9 cellular contexts compared by ENCODE assay signal in genomic region chr10:95273393-95274312, GRCh38. TPM values are rescaled to one million over a fixed set of nuclear protein-coding genes. Genes with fewer than 3 reads are reported as not detected.
A peak's percentile ranks its signal among the peaks of the same experiment; 100 is the strongest.
DNase-seq lines count a peak whose midpoint lies in the region; ATAC-seq and TF ChIP-seq lines count a peak whose summit lies in the region.
"Had no signal": no experiment of that assay in that cellular context is flagged by ENCODE, and none has a peak within 500 bp of the region (broad histone marks: within the 10 kb centered on the region; RNA-seq: fewer than 3 reads in every experiment).

No MANE protein-coding gene starts in this region.

- TF ChIP-seq POLR2A in adrenal gland (IDR thresholded peaks at IDR 0.05) (no peak), gastrocnemius medialis (IDR thresholded peaks at IDR 0.05) (peak; percentile 39 to 85)

- H3K9me3 ChIP-seq in adrenal gland (replicated peaks in 1 of 3) = no peaks in the 10 kb centered on the region
- no peaks in the 10 kb centered on the region for H3K9me3 ChIP-seq in gastrocnemius medialis

- CTCF ChIA-PET in HEK293T (lab: Yijun Ruan, JAX) = no interaction called here

- H3K4me1 ChIP-seq in adrenal gland (replicated peaks in 1 of 2) = peaks cover 4 to 7% of the 10 kb centered on the region in 2 donors
- peaks cover 69 to 74% of the 10 kb centered on the region in 2 donors for H3K4me1 ChIP-seq in gastrocnemius medialis

- POLR2A ChIA-PET in HEK293T (lab: Yijun Ruan, JAX) = no interaction called here

- peak in 1 of 6 experiments; percentile 6 for TF ChIP-seq CTCF in adrenal gland (IDR thresholded peaks at IDR 0.05)
- TF ChIP-seq CTCF in gastrocnemius medialis (IDR thresholded peaks at IDR 0.05 in 4 of 5, conservative IDR thresholded peaks at IDR 0.05 in 1 of 5) = no peak

- H3K27me3 ChIP-seq in adrenal gland (no peaks in the 10 kb centered on the region), gastrocnemius medialis (no peaks in the 10 kb centered on the region)

- intact Hi-C loops in adrenal gland (cut with DNase I) (no loop called here), left cardiac atrium (cut with DNase I) (no loop called here), gastrocnemius medialis (cut with DNase I; ENCODE audit: low total_unique reads) (no loop called here)

- no peaks in the 10 kb centered on the region for H3K36me3 ChIP-seq in adrenal gland (replicated peaks in 1 of 2)
- H3K36me3 ChIP-seq in gastrocnemius medialis = peaks cover 0 to 14% of the 10 kb centered on the region in 2 donors

- H3K27ac ChIP-seq in adrenal gland (peak overlapping the region in 3 of 5 donors; percentile 37 to 71 (median 67)), gastrocnemius medialis (peak overlapping the region; percentile 80 to 97 (median 92))

- H3K4me3 ChIP-seq in adrenal gland (no peak overlapping the region), gastrocnemius medialis (peak overlapping the region; percentile 14 to 52 (median 25))

- WGBS in adrenal gland, 4 donors = 41 to 55% (median 50%) methylated on average over 10 to 13 of the region's 13 CpGs

- ATAC-seq in left cardiac atrium (peak; percentile 51 to 59), gastrocnemius medialis (peak; percentile 85), GM18861 (IDR thresholded peaks at IDR 0.05; ENCODE audit: unreplicated experiment) (no peak), GM19463 (IDR thresholded peaks at IDR 0.05; ENCODE audit: unreplicated experiment) (no peak)

- peak; percentile 98 for DNase-seq in EL
- peak in 6 of 7 donors; percentile 46 to 78 (median 54) for DNase-seq in adrenal gland
- DNase-seq in left cardiac atrium = peak; percentile 46
- peak; percentile 82 to 83 for DNase-seq in gastrocnemius medialis
- DNase-seq in NCI-H1105 (lab: John Stamatoyannopoulos, UW) = no peak
- no peak for DNase-seq in HEK293T (ENCODE audit: extremely low spot score)
- DNase-seq: NK-92 treated with Interleukin-12 subunit alpha and Interleukin-12 subunit beta, amount 100 ng/mL, for 24 hours had no signal

- in situ Hi-C loops in gastrocnemius medialis (cut with MboI; ENCODE audit: low sequenced_read_pairs in 4 of 4) = no loop called here

TF ChIP-seq in HEK293T, 16 proteins besides CTCF, POLR2A, EP300 and RAD21:
- TF ChIP-seq FOXM1 (IDR thresholded peaks at IDR 0.05; ENCODE audit: borderline replicate concordance) = no peak
- no peak for TF ChIP-seq SP1 (IDR thresholded peaks at IDR 0.05)
- no peak for TF ChIP-seq NFRKB (IDR thresholded peaks at IDR 0.05)
- no peak for TF ChIP-seq PKNOX1 (IDR thresholded peaks at IDR 0.05)
- TF ChIP-seq FOXA1 (IDR thresholded peaks at IDR 0.05) = no peak
- TF ChIP-seq LEF1 (IDR thresholded peaks at IDR 0.05; ENCODE audit: borderline replicate concordance) = no peak
- TF ChIP-seq ELF4 (IDR thresholded peaks at IDR 0.05) = no peak
- TF ChIP-seq BHLHE40 (IDR thresholded peaks at IDR 0.05; ENCODE audit: borderline replicate concordance) = no peak
- no peak for TF ChIP-seq FOXK2 (IDR thresholded peaks at IDR 0.05)
- TF ChIP-seq L3MBTL2 (conservative IDR thresholded peaks at IDR 0.05) = no peak
- no peak for TF ChIP-seq SUZ12 (IDR thresholded peaks at IDR 0.05)
- TF ChIP-seq ZNF384 (IDR thresholded peaks at IDR 0.05) = no peak
- no peak for TF ChIP-seq CTBP1 (IDR thresholded peaks at IDR 0.05; ENCODE audit: borderline replicate concordance)

RNA-seq across cellular contexts. Expression of gene PDLIM1, which starts 17.1 kb away (rescaled TPM):
- total RNA-seq in adrenal gland (10 to 100 TPM; 22.2 to 44.6 (median 28.6) TPM), left cardiac atrium (100 to 1,000 TPM; 161 to 271 TPM), gastrocnemius medialis (100 to 1,000 TPM; 157 to 572 (median 272) TPM)
- 10 to 100 TPM; 31.9 to 63.3 (median 32.6) TPM for polyA plus RNA-seq in adrenal gland

Comparison
In these comparisons a context has a peak if more than half of its experiments do, and no peak if none do; other contexts are left out.
1. DNase-seq: peak in EL (single experiment), adrenal gland (6 of 7), left cardiac atrium (single experiment) and gastrocnemius medialis (2 of 2); none in NCI-H1105 (single experiment) and HEK293T (single experiment).
2. H3K4me3 ChIP-seq: peak in gastrocnemius medialis (4 of 4); none in adrenal gland (0 of 4).
3. POLR2A ChIP-seq: peak in gastrocnemius medialis (2 of 2); none in adrenal gland (0 of 2).
4. ATAC-seq: peak in left cardiac atrium (2 of 2) and gastrocnemius medialis (2 of 2); none in GM18861 (single experiment) and GM19463 (single experiment).